In genomic region chr18:76908277-76908676, GRCh38 we compare ENCODE assay signal across 26 cellular contexts.
"Had no signal": no experiment of that assay in that cellular context is flagged by ENCODE, and none has a peak within 500 bp of the region (broad histone marks: within the 10 kb centered on the region; RNA-seq: fewer than 3 reads in every experiment).

No MANE protein-coding gene starts in this region.

- H3K4me1 Mint-ChIP-seq: activated CD4-positive, alpha-beta T cell treated with anti-CD3 and anti-CD28 coated beads for 36 hours; activated CD4-positive, alpha-beta T cell treated with anti-CD3 and anti-CD28 coated beads, Interleukin-2, amount 10 ng/mL, durations not matched to agents 24 days and 14 days; activated T-helper 17 cell treated with anti-CD3 and anti-CD28 coated beads, Interleukin-2, amount 50 U/mL, for 72 hours; T-cell had no signal

- ATAC-seq: activated CD4-positive, alpha-beta T cell treated with anti-CD3 and anti-CD28 coated beads for 36 hours; activated CD8-positive, alpha-beta T cell treated with anti-CD3 and anti-CD28 coated beads, Interleukin-2, amount 10 ng/mL, durations not matched to agents 7 days and 5 days; activated naive CD4-positive, alpha-beta T cell treated with anti-CD3 and anti-CD28 coated beads, Interleukin-2, amount 50 U/mL, for 72 hours; activated T-cell treated with anti-CD3 and anti-CD28 coated beads, Interleukin-2, amount 50 U/mL, for 4 hours; activated T-helper 17 cell treated with anti-CD3 and anti-CD28 coated beads, Interleukin-2, amount 50 U/mL, for 72 hours; body of pancreas; gastroesophageal sphincter; T-cell had no signal

- H3K27me3 Mint-ChIP-seq: activated CD4-positive, alpha-beta memory T cell treated with anti-CD3 and anti-CD28 coated beads for 36 hours; activated CD4-positive, alpha-beta T cell treated with anti-CD3 and anti-CD28 coated beads for 36 hours; activated CD4-positive, alpha-beta T cell treated with anti-CD3 and anti-CD28 coated beads, Interleukin-2, amount 10 ng/mL, durations not matched to agents 24 days and 14 days; activated T-helper 17 cell treated with anti-CD3 and anti-CD28 coated beads, Interleukin-2, amount 50 U/mL, for 72 hours; T-cell had no signal

- H3K9me3 Mint-ChIP-seq: activated CD4-positive, alpha-beta memory T cell treated with anti-CD3 and anti-CD28 coated beads for 36 hours; activated CD4-positive, alpha-beta T cell treated with anti-CD3 and anti-CD28 coated beads, Interleukin-2, amount 10 ng/mL, durations not matched to agents 24 days and 14 days; activated naive CD4-positive, alpha-beta T cell treated with anti-CD3 and anti-CD28 coated beads, Interleukin-2, amount 50 U/mL, for 72 hours; activated T-cell treated with anti-CD3 and anti-CD28 coated beads, Interleukin-2, amount 50 U/mL, for 4 hours; activated T-helper 17 cell treated with anti-CD3 and anti-CD28 coated beads, Interleukin-2, amount 50 U/mL, for 72 hours; T-cell; T-helper 1 cell treated with Interleukin-12 subunit alpha and Interleukin-12 subunit beta and Interleukin-4 antibody, amounts not matched to agents 30 μg/mL and 1 μg/mL, for 36 hours had no signal

- H3K4me3 Mint-ChIP-seq: activated CD4-positive, alpha-beta memory T cell treated with anti-CD3 and anti-CD28 coated beads for 36 hours; activated CD4-positive, alpha-beta T cell treated with anti-CD3 and anti-CD28 coated beads for 36 hours; activated CD4-positive, alpha-beta T cell treated with anti-CD3 and anti-CD28 coated beads, Interleukin-2, amount 10 ng/mL, durations not matched to agents 24 days and 14 days; activated CD8-positive, alpha-beta T cell treated with anti-CD3 and anti-CD28 coated beads, Interleukin-2, amount 10 ng/mL, durations not matched to agents 7 days and 5 days; activated T-cell treated with anti-CD3 and anti-CD28 coated beads, Interleukin-2, amount 50 U/mL, for 4 hours; activated T-helper 17 cell treated with anti-CD3 and anti-CD28 coated beads, Interleukin-2, amount 50 U/mL, for 72 hours; T-cell; T-helper 1 cell treated with Interleukin-12 subunit alpha and Interleukin-12 subunit beta and Interleukin-4 antibody, amounts not matched to agents 30 μg/mL and 1 μg/mL, for 36 hours had no signal

- H3K27ac Mint-ChIP-seq: activated CD4-positive, alpha-beta memory T cell treated with anti-CD3 and anti-CD28 coated beads for 36 hours; activated CD4-positive, alpha-beta T cell treated with anti-CD3 and anti-CD28 coated beads for 36 hours; activated CD4-positive, alpha-beta T cell treated with anti-CD3 and anti-CD28 coated beads, Interleukin-2, amount 10 ng/mL, durations not matched to agents 24 days and 14 days; activated CD8-positive, alpha-beta T cell treated with anti-CD3 and anti-CD28 coated beads, Interleukin-2, amount 10 ng/mL, durations not matched to agents 7 days and 5 days; activated T-helper 17 cell treated with anti-CD3 and anti-CD28 coated beads, Interleukin-2, amount 50 U/mL, for 72 hours; T-cell; T-helper 1 cell treated with Interleukin-12 subunit alpha and Interleukin-12 subunit beta and Interleukin-4 antibody, amounts not matched to agents 30 μg/mL and 1 μg/mL, for 36 hours had no signal

- DNase-seq: activated CD4-positive, alpha-beta memory T cell treated with anti-CD3 and anti-CD28 coated beads for 36 hours; activated CD4-positive, alpha-beta T cell treated with anti-CD3 and anti-CD28 coated beads for 36 hours; activated CD4-positive, alpha-beta T cell treated with anti-CD3 and anti-CD28 coated beads, Interleukin-2, amount 10 ng/mL, durations not matched to agents 24 days and 14 days; activated CD4-positive, CD25-positive, alpha-beta regulatory T cell; activated CD4-positive, CD25-positive, alpha-beta regulatory T cell treated with anti-CD3 and anti-CD28 coated beads, Interleukin-2, amount 50 U/mL, for 72 hours; activated CD8-positive, alpha-beta T cell treated with anti-CD3 and anti-CD28 coated beads, Interleukin-2, amount 10 ng/mL, durations not matched to agents 7 days and 5 days; activated effector memory CD4-positive, alpha-beta T cell treated with Interleukin-2 at 50 U/mL for 16 hours; activated gamma-delta T cell treated with Interleukin-2 at 50 U/mL for 16 hours; activated naive CD4-positive, alpha-beta T cell treated with Interleukin-2 at 50 U/mL for 16 hours; activated T-cell treated with anti-CD3 and anti-CD28 coated beads, Interleukin-2, amount 50 U/mL, for 4 hours; adrenal gland; amygdala; aorta; body of pancreas; caudate nucleus; cortex of kidney; dermis blood vessel endothelial cell; effector CD4-positive, alpha-beta T cell; esophagus squamous epithelium; foreskin melanocyte; SW 1271; T-cell had no signal

- H3K36me3 Mint-ChIP-seq: activated naive CD4-positive, alpha-beta T cell treated with anti-CD3 and anti-CD28 coated beads, Interleukin-2, amount 50 U/mL, for 72 hours had no signal
